In genomic region chrX:86604620-86605019, GRCh38 we compare ENCODE assay signal across 18 cellular contexts.
DNase-seq lines count a peak whose midpoint lies in the region; ATAC-seq, FAIRE-seq and TF ChIP-seq lines count a peak whose summit lies in the region.
"Had no signal": no experiment of that assay in that cellular context is flagged by ENCODE, and none has a peak within 500 bp of the region (broad histone marks: within the 10 kb centered on the region; RNA-seq: fewer than 3 reads in every experiment).

No MANE protein-coding gene starts in this region.

- H3K36me3 ChIP-seq in Karpas-422 (ENCODE audit: insufficient read depth, low read length) = no peaks in the 10 kb centered on the region
- H3K36me3 ChIP-seq in GM12878 (ENCODE audit: control insufficient read depth in 2 of 2, insufficient read depth in 2 of 2, low read length in 1 of 2) = no peaks in the 10 kb centered on the region
- no peaks in the 10 kb centered on the region for H3K36me3 ChIP-seq in CD8-positive, alpha-beta memory T cell (ENCODE audit: insufficient read depth, low read length)
- H3K36me3 ChIP-seq: vagina had no signal

- ATAC-seq in GM18511 (IDR thresholded peaks at IDR 0.05; ENCODE audit: unreplicated experiment) (peak; percentile 71), GM21526 (IDR thresholded peaks at IDR 0.05; ENCODE audit: low FRiP score, unreplicated experiment) (peak; percentile 83), GM12878 (peak; percentile 54)
- ATAC-seq: sciatic nerve; stimulated activated memory B cell treated with anti-CD40 and anti-IgM and Interleukin-4, amounts not matched to agents 10 μg/mL and 1 μg/mL and 100 μg/mL, for 72 hours had no signal

- H3K27me3 ChIP-seq in Karpas-422 (ENCODE audit: low read length) (no peaks in the 10 kb centered on the region), GM12878 (replicated peaks in 1 of 2; ENCODE audit: control insufficient read depth in 2 of 2, insufficient read depth in 2 of 2, low read length in 1 of 2) (no peaks in the 10 kb centered on the region)
- H3K27me3 ChIP-seq in CD8-positive, alpha-beta memory T cell (ENCODE audit: insufficient read depth, low read length, poor library complexity, severe bottlenecking) = no peaks in the 10 kb centered on the region
- H3K27me3 ChIP-seq: vagina had no signal

- TF ChIP-seq CTCF in GM12878 (IDR thresholded peaks at IDR 0.05 in 2 of 3, conservative IDR thresholded peaks at IDR 0.05 in 1 of 3; ENCODE audit: control insufficient read depth in 2 of 3, extremely low read depth in 1 of 3, insufficient read depth in 1 of 3, low read depth in 3 of 3, low read length in 3 of 3) = no peak

- TF ChIP-seq EP300 in GM12878 (IDR thresholded peaks at IDR 0.05; ENCODE audit: borderline replicate concordance in 1 of 2, control insufficient read depth in 1 of 2, low read depth in 2 of 2, low read length in 2 of 2) = no peak

- intact Hi-C loops in GM12878 (cut with micrococcal nuclease; ENCODE audit: unreplicated experiment) = no loop called here

- no peak for TF ChIP-seq RAD21 in GM12878 (IDR thresholded peaks at IDR 0.05; ENCODE audit: insufficient read depth, low read depth, low read length)

- FAIRE-seq in GM12878 (lab: Jason Lieb, UNC) = no peak

- DNase-seq in Karpas-422 (peak; percentile 42), GM12878 (ENCODE audit: low read depth, low spot score) (no peak), amygdala (lab: John Stamatoyannopoulos, UW) (no peak)
- no peak for DNase-seq in activated CD8-positive, alpha-beta memory T cell treated with anti-CD3 and anti-CD28 coated beads, Interleukin-2, amount 50 U/mL, for 48 hours
- DNase-seq in CD8-positive, alpha-beta memory T cell = no peak
- DNase-seq: activated gamma-delta T cell treated with Interleukin-2 at 50 U/mL for 16 hours; C1 segment of cervical spinal cord; NCI-H187; NCI-H524 treated with DMSO at 0.1 percent for 48 hours; Right ventricle myocardium superior; stimulated activated CD4-positive, alpha-beta T cell treated with anti-CD3 and anti-CD28 coated beads, Interleukin-4, amount 100 ng/mL, for 4 hours had no signal

- peaks cover 0 to 1% of the 10 kb centered on the region in 2 donors for H3K27me3 Mint-ChIP-seq in CD8-positive, alpha-beta memory T cell
- H3K27me3 Mint-ChIP-seq: memory B cell; stimulated activated memory B cell treated with anti-CD40 and anti-IgM and Interleukin-4, amounts not matched to agents 10 μg/mL and 1 μg/mL and 100 μg/mL, for 72 hours had no signal

- SMC1A ChIA-PET in GM12878 (lab: Charles Lee; ENCODE audit: uncharacterized antibody, unreplicated experiment) = no interaction called here

- no peaks in the 10 kb centered on the region for H3K36me3 Mint-ChIP-seq in CD8-positive, alpha-beta memory T cell
- H3K36me3 Mint-ChIP-seq: memory B cell; stimulated activated memory B cell treated with anti-CD40 and anti-IgM and Interleukin-4, amounts not matched to agents 10 μg/mL and 1 μg/mL and 100 μg/mL, for 72 hours had no signal

- no peaks in the 10 kb centered on the region for H3K79me2 ChIP-seq in Karpas-422 (ENCODE audit: low read length)
- H3K79me2 ChIP-seq in GM12878 (ENCODE audit: control insufficient read depth, insufficient read depth, low read length) = no peaks in the 10 kb centered on the region

- peaks cover 0 to 12% (median 6%) of the 10 kb centered on the region in 5 donors for H3K9me3 Mint-ChIP-seq in CD8-positive, alpha-beta memory T cell

- POLR2A ChIA-PET in GM12878 (lab: Charles Lee) = no interaction called here
- POLR2A ChIA-PET in CD8-positive, alpha-beta memory T cell (lab: Charles Lee) = no interaction called here

- RAD21 ChIA-PET in GM12878 (lab: Charles Lee; ENCODE audit: unreplicated experiment) = no interaction called here

- no peak overlapping the region for H3K4me3 Mint-ChIP-seq in CD8-positive, alpha-beta memory T cell
- H3K4me3 Mint-ChIP-seq: memory B cell; neural crest cell; stimulated activated memory B cell treated with anti-CD40 and anti-IgM and Interleukin-4, amounts not matched to agents 10 μg/mL and 1 μg/mL and 100 μg/mL, for 72 hours had no signal

- H3K27ac ChIP-seq in Karpas-422 (ENCODE audit: low read length) (no peak overlapping the region), GM12878 (ENCODE audit: control insufficient read depth, insufficient read depth) (no peak overlapping the region)
- no peak overlapping the region for H3K27ac ChIP-seq in CD8-positive, alpha-beta memory T cell (ENCODE audit: low read depth, low read length)
- H3K27ac ChIP-seq: vagina had no signal

- H3K9me3 ChIP-seq in Karpas-422 (ENCODE audit: low read length) (peaks cover 10% of the 10 kb centered on the region), GM12878 (replicated peaks; ENCODE audit: control insufficient read depth, insufficient read depth, low read length) (no peaks in the 10 kb centered on the region)
- H3K9me3 ChIP-seq in CD8-positive, alpha-beta memory T cell (ENCODE audit: low read length) = no peaks in the 10 kb centered on the region
- H3K9me3 ChIP-seq: vagina had no signal

- no peak overlapping the region for H3K4me3 ChIP-seq in Karpas-422 (ENCODE audit: low read length)
- no peak overlapping the region for H3K4me3 ChIP-seq in GM12878
- no peak overlapping the region for H3K4me3 ChIP-seq in CD8-positive, alpha-beta memory T cell (ENCODE audit: low read length)
- H3K4me3 ChIP-seq: vagina had no signal

- no peaks in the 10 kb centered on the region for H3K9me2 ChIP-seq in Karpas-422 (replicated peaks; ENCODE audit: insufficient read depth, low read length)

- H3K9ac ChIP-seq in Karpas-422 (ENCODE audit: low read length) (no peak overlapping the region), GM12878 (ENCODE audit: control insufficient read depth, insufficient read depth, low read length) (no peak overlapping the region)

- TF ChIP-seq POLR2A in GM12878 (IDR thresholded peaks at IDR 0.05; ENCODE audit: low read depth, low read length) = no peak

- in situ Hi-C loops in GM12878 (cut with MboI) = no loop called here

- H3K4me2 ChIP-seq in Karpas-422 (ENCODE audit: low read depth, low read length, poor library complexity, severe bottlenecking) (no peak overlapping the region), GM12878 (ENCODE audit: control insufficient read depth, insufficient read depth) (no peak overlapping the region)

- no peaks in the 10 kb centered on the region for H4K20me1 ChIP-seq in Karpas-422 (ENCODE audit: insufficient read depth, low read depth, low read length)
- no peaks in the 10 kb centered on the region for H4K20me1 ChIP-seq in GM12878 (ENCODE audit: control insufficient read depth, insufficient read depth)

- BruUV-seq in GM12878 (replicated peaks; lab: Mats Ljungman, UMichigan) = no TSS peak

- no peaks in the 10 kb centered on the region for H3K4me1 Mint-ChIP-seq in CD8-positive, alpha-beta memory T cell
- H3K4me1 Mint-ChIP-seq: neural crest cell; stimulated activated memory B cell treated with anti-CD40 and anti-IgM and Interleukin-4, amounts not matched to agents 10 μg/mL and 1 μg/mL and 100 μg/mL, for 72 hours had no signal

- WGBS in GM12878 (ENCODE audit: insufficient coverage, insufficient replicate concordance, low lambda C conversion rate, missing lambda C conversion rate) = 4% methylated on average over 2 of the region's 2 CpGs

- no peaks in the 10 kb centered on the region for H3K4me1 ChIP-seq in Karpas-422 (ENCODE audit: low read length)
- H3K4me1 ChIP-seq in GM12878 (ENCODE audit: control insufficient read depth, insufficient read depth, low read length) = no peaks in the 10 kb centered on the region
- no peaks in the 10 kb centered on the region for H3K4me1 ChIP-seq in CD8-positive, alpha-beta memory T cell (ENCODE audit: insufficient read depth, low read length)
- H3K4me1 ChIP-seq: vagina had no signal

- no peak overlapping the region for H3K27ac Mint-ChIP-seq in CD8-positive, alpha-beta memory T cell
- H3K27ac Mint-ChIP-seq: memory B cell; stimulated activated memory B cell treated with anti-CD40 and anti-IgM and Interleukin-4, amounts not matched to agents 10 μg/mL and 1 μg/mL and 100 μg/mL, for 72 hours had no signal

- H2AFZ ChIP-seq in Karpas-422 (ENCODE audit: low read length) (no peak overlapping the region), GM12878 (ENCODE audit: control insufficient read depth, low read depth, low read length) (no peak overlapping the region)

- CTCF ChIA-PET in GM12878 (lab: Yijun Ruan, JAX) = no interaction called here
- CTCF ChIA-PET in CD8-positive, alpha-beta memory T cell (lab: Charles Lee) = no interaction called here

TF ChIP-seq in GM12878, 131 proteins besides CTCF, POLR2A, EP300 and RAD21:
- TF ChIP-seq ZNF24 (IDR thresholded peaks at IDR 0.05) (no peak), PKNOX1 (IDR thresholded peaks at IDR 0.05) (peak; percentile 68), HDAC2 (IDR thresholded peaks at IDR 0.05) (no peak), ATF7 (IDR thresholded peaks at IDR 0.05; ENCODE audit: low read depth) (0 out of 2 replicates have a peak, but pooled peaks have one; percentile 29), ETV6 (conservative IDR thresholded peaks at IDR 0.05 in 1 of 2, IDR thresholded peaks at IDR 0.05 in 1 of 2; ENCODE audit: borderline replicate concordance in 1 of 2, low read depth in 1 of 2) (0 out of 4 replicates have a peak, but pooled peaks of 1 of the 2 experiments have one; percentile 43)
TF ChIP-seq in GM12878: peak in this region for 3.
